Comparison of ENCODE assay signal across 1 cellular context in genomic region chr3:177317247-177317646, GRCh38.
TF ChIP-seq lines count a peak whose summit lies in the region.

No MANE protein-coding gene starts in this region.

TF ChIP-seq in GM12878, 131 proteins besides CTCF, POLR2A, EP300 and RAD21 (continued from another document):
- TF ChIP-seq ZNF687 (IDR thresholded peaks at IDR 0.05) (no peak), HDAC6 (IDR thresholded peaks at IDR 0.05; ENCODE audit: unreplicated experiment) (no peak), CREB1 (IDR thresholded peaks at IDR 0.05; ENCODE audit: low read depth) (no peak), ESRRA (IDR thresholded peaks at IDR 0.05; ENCODE audit: low read length) (no peak), WRNIP1 (IDR thresholded peaks at IDR 0.05; ENCODE audit: borderline replicate concordance, low read depth, low read length) (no peak), ELK1 (IDR thresholded peaks at IDR 0.05; ENCODE audit: low read depth, low read length) (no peak), SUPT20H (IDR thresholded peaks at IDR 0.05; ENCODE audit: borderline replicate concordance, control insufficient read depth, low read depth, low read length) (no peak), EGR1 (IDR thresholded peaks at IDR 0.05; ENCODE audit: borderline replicate concordance in 1 of 2, low read depth in 2 of 2, low read length in 2 of 2) (no peak), GABPA (IDR thresholded peaks at IDR 0.05; ENCODE audit: low read depth) (no peak), TCF3 (IDR thresholded peaks at IDR 0.05; ENCODE audit: borderline replicate concordance, insufficient read depth, low read depth, low read length) (no peak), SRF (IDR thresholded peaks at IDR 0.05; ENCODE audit: low read depth in 2 of 2, low read length in 2 of 2) (no peak), MYC (IDR thresholded peaks at IDR 0.05; ENCODE audit: insufficient read depth, insufficient read length, insufficient replicate concordance, low read length, severe bottlenecking) (no peak), CEBPB (IDR thresholded peaks at IDR 0.05; ENCODE audit: borderline replicate concordance in 1 of 2, low read depth in 2 of 2, low read length in 2 of 2) (no peak), USF2 (IDR thresholded peaks at IDR 0.05; ENCODE audit: borderline replicate concordance, low read depth, low read length) (no peak), ZSCAN29 (IDR thresholded peaks at IDR 0.05) (no peak), HSF1 (IDR thresholded peaks at IDR 0.05; ENCODE audit: low read depth, low read length) (no peak)
- TF ChIP-seq, protein P1, sequence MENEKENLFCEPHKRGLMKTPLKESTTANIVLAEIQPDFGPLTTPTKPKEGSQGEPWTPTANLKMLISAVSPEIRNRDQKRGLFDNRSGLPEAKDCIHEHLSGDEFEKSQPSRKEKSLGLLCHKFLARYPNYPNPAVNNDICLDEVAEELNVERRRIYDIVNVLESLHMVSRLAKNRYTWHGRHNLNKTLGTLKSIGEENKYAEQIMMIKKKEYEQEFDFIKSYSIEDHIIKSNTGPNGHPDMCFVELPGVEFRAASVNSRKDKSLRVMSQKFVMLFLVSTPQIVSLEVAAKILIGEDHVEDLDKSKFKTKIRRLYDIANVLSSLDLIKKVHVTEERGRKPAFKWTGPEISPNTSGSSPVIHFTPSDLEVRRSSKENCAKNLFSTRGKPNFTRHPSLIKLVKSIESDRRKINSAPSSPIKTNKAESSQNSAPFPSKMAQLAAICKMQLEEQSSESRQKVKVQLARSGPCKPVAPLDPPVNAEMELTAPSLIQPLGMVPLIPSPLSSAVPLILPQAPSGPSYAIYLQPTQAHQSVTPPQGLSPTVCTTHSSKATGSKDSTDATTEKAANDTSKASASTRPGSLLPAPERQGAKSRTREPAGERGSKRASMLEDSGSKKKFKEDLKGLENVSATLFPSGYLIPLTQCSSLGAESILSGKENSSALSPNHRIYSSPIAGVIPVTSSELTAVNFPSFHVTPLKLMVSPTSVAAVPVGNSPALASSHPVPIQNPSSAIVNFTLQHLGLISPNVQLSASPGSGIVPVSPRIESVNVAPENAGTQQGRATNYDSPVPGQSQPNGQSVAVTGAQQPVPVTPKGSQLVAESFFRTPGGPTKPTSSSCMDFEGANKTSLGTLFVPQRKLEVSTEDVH (IDR thresholded peaks at IDR 0.05; ENCODE audit: low read depth, partially characterized antibody), result no peak
TF ChIP-seq in GM12878: peak in this region for 0.
